Comparison of ENCODE assay signal across 7 cellular contexts in the genomic region with DNA sequence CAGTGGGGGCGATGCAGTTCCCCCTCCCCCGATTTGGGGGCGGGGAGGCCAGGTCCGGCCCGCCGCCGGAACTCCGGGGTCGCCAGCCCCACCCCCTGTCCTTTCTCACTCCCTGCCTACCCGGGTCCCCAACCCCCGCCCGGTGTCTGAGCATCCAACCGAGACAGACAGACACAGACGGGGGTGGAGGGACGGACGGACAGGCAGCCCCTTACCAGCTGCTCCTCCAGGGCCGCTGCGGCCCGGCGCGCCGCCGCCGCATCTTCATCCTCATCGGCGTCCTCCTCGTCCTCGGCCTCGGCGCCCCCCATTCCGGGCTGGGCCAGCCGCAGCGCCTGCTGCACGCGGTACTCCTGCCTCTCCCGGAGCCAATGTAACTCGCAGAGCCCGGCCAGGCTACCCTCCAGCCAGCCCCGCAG. TPM values are rescaled to one million over a fixed set of nuclear protein-coding genes. Genes with fewer than 3 reads are reported as not detected.
A peak's percentile ranks its signal among the peaks of the same experiment; 100 is the strongest.
DNase-seq lines count a peak whose midpoint lies in the region; ATAC-seq and TF ChIP-seq lines count a peak whose summit lies in the region.
"Had no signal": no experiment of that assay in that cellular context is flagged by ENCODE, and none has a peak within 500 bp of the region (broad histone marks: within the 10 kb centered on the region; RNA-seq: fewer than 3 reads in every experiment).

No MANE protein-coding gene starts in this region.

- no peak for TF ChIP-seq POLR2A in prostate gland (IDR thresholded peaks at IDR 0.05)

- peaks cover 34% of the 10 kb centered on the region for H3K4me1 Mint-ChIP-seq in dendritic cell treated with granulocyte-macrophage colony-stimulating factor and Interleukin-4, amounts not matched to agents 40 ng/mL and 50 ng/mL, for 4 days (ENCODE audit: low read depth)

- CTCF ChIA-PET in SK-N-SH (lab: Yijun Ruan, JAX), result interaction anchor here (1.0 to 9.5 kb wide), 8 partner anchors 8 to 124 kb away, joined by 3 to 471 read pairs (median 22); a partner anchor contains a TSS

- peak overlapping the region; percentile 67 for H3K4me3 Mint-ChIP-seq in dendritic cell treated with granulocyte-macrophage colony-stimulating factor and Interleukin-4, amounts not matched to agents 40 ng/mL and 50 ng/mL, for 4 days

- H3K27ac ChIP-seq in SK-N-SH (ENCODE audit: low read depth in 2 of 2, low read length in 1 of 2) (peak overlapping the region; percentile 18 to 80; a peak in 3 of 4 replicates), prostate gland (peak overlapping the region; percentile 65 to 72)
- H3K27ac ChIP-seq: epithelial cell of prostate had no signal

- peak overlapping the region; percentile 56; the same call in 1 of the 2 replicates for H3K9ac ChIP-seq in SK-N-SH

- no peaks in the 10 kb centered on the region; the same call in 1 of the 2 replicates for H3K79me2 ChIP-seq in SK-N-SH (ENCODE audit: insufficient read depth)

- no peaks in the 10 kb centered on the region for H3K9me3 Mint-ChIP-seq in dendritic cell treated with granulocyte-macrophage colony-stimulating factor and Interleukin-4, amounts not matched to agents 40 ng/mL and 50 ng/mL, for 4 days

- no peak for TF ChIP-seq RAD21 in SK-N-SH (IDR thresholded peaks at IDR 0.05; ENCODE audit: low read length)

- H3K27me3 ChIP-seq in SK-N-SH (ENCODE audit: insufficient read depth) (no peaks in the 10 kb centered on the region), prostate gland (replicated peaks; ENCODE audit: insufficient read depth) (no peaks in the 10 kb centered on the region)

- H3K36me3 Mint-ChIP-seq in dendritic cell treated with granulocyte-macrophage colony-stimulating factor and Interleukin-4, amounts not matched to agents 40 ng/mL and 50 ng/mL, for 4 days (ENCODE audit: low read depth), result no peaks in the 10 kb centered on the region

- no CpG with 5 or more reads among the region's 39 CpGs for WGBS in SK-N-SH (ENCODE audit: low lambda C conversion rate)
- under 1% methylated on average over 37 of the region's 39 CpGs for WGBS in prostate gland

- no peaks in the 10 kb centered on the region for H3K9me3 ChIP-seq in SK-N-SH
- H3K9me3 ChIP-seq in prostate gland, result no peaks in the 10 kb centered on the region

- H3K36me3 ChIP-seq in SK-N-SH (replicated peaks in 1 of 2; ENCODE audit: control insufficient read depth in 1 of 2, insufficient read depth in 2 of 2, low read length in 1 of 2), result peaks cover 0 to 3% of the 10 kb centered on the region in 2 experiments
- H3K36me3 ChIP-seq in prostate gland, result no peaks in the 10 kb centered on the region

- peaks cover 58% of the 10 kb centered on the region for H3K27me3 Mint-ChIP-seq in dendritic cell treated with granulocyte-macrophage colony-stimulating factor and Interleukin-4, amounts not matched to agents 40 ng/mL and 50 ng/mL, for 4 days

- intact Hi-C loops in dendritic cell treated with granulocyte-macrophage colony-stimulating factor and Interleukin-4, amounts not matched to agents 40 ng/mL and 50 ng/mL, for 4 days (cut with micrococcal nuclease), result loop anchor here (1.0 to 5.0 kb wide), 2 partner anchors 26 to 133 kb away; no protein-coding TSS in a partner anchor
- intact Hi-C loops in prostate gland (cut with DNase I), result no loop called here

- no peak for ATAC-seq in SK-N-SH treated with all-trans-retinoic acid at 6 μM for 48 hours
- ATAC-seq in HG03280 (IDR thresholded peaks at IDR 0.05; ENCODE audit: unreplicated experiment), result no peak
- ATAC-seq in GM21423 (IDR thresholded peaks at IDR 0.05; ENCODE audit: unreplicated experiment), result no peak

- peaks cover 0 to 18% of the 10 kb centered on the region in 2 experiments; a peak in 1 of 4 replicates for H3K4me1 ChIP-seq in SK-N-SH (ENCODE audit: control insufficient read depth in 1 of 2, insufficient read depth in 2 of 2, low read depth in 1 of 2, low read length in 1 of 2)
- peaks cover 4% of the 10 kb centered on the region for H3K4me1 ChIP-seq in prostate gland (replicated peaks)

- peaks cover 5% of the 10 kb centered on the region; the same call in 1 of the 2 replicates for H4K20me1 ChIP-seq in SK-N-SH (ENCODE audit: insufficient read depth)

- DNase-seq in SK-N-SH, result peak; percentile 74
- no peak for DNase-seq in prostate gland (ENCODE audit: low spot score)

- H3K9me2 ChIP-seq in SK-N-SH, result no peaks in the 10 kb centered on the region

- no peak for TF ChIP-seq CTCF in SK-N-SH (IDR thresholded peaks at IDR 0.05)
- TF ChIP-seq CTCF in prostate gland (IDR thresholded peaks at IDR 0.05), result no peak

- peak overlapping the region; percentile 69 to 88 for H3K4me3 ChIP-seq in SK-N-SH (ENCODE audit: low read depth in 2 of 2, low read length in 1 of 2)
- peak overlapping the region; percentile 48 to 59 for H3K4me3 ChIP-seq in prostate gland

- peak overlapping the region; percentile 90 for H3K4me2 ChIP-seq in SK-N-SH

- peaks cover 17% of the 10 kb centered on the region for H3F3A ChIP-seq in SK-N-SH (replicated peaks; ENCODE audit: insufficient read depth)

- TF ChIP-seq EP300 in SK-N-SH (IDR thresholded peaks at IDR 0.05; ENCODE audit: borderline replicate concordance in 1 of 2, low read depth in 1 of 2, low read length in 1 of 2), result no peak

- H3K27ac Mint-ChIP-seq in dendritic cell treated with granulocyte-macrophage colony-stimulating factor and Interleukin-4, amounts not matched to agents 40 ng/mL and 50 ng/mL, for 4 days, result peak overlapping the region; percentile 46

- POLR2A ChIA-PET in SK-N-SH (lab: Yijun Ruan, JAX), result interaction anchor here (0.9 to 4.0 kb wide), 5 partner anchors 25 to 46 kb away, joined by 4 to 31 read pairs (median 12); a partner anchor contains a TSS

- peak overlapping the region; percentile 60 for H2AFZ ChIP-seq in SK-N-SH (ENCODE audit: low read depth)

TF ChIP-seq in SK-N-SH, 30 proteins besides CTCF, POLR2A, EP300 and RAD21 (continues in another document):
- TF ChIP-seq RCOR1 (IDR thresholded peaks at IDR 0.05; ENCODE audit: low read length) (no peak), ELF1 (IDR thresholded peaks at IDR 0.05) (no peak), TAF1 (IDR thresholded peaks at IDR 0.05; ENCODE audit: borderline replicate concordance, low read depth, low read length) (no peak), RXRA (IDR thresholded peaks at IDR 0.05; ENCODE audit: borderline replicate concordance, low read depth) (no peak), FOXM1 (IDR thresholded peaks at IDR 0.05; ENCODE audit: low read depth) (no peak)
- TF ChIP-seq, protein P1, sequence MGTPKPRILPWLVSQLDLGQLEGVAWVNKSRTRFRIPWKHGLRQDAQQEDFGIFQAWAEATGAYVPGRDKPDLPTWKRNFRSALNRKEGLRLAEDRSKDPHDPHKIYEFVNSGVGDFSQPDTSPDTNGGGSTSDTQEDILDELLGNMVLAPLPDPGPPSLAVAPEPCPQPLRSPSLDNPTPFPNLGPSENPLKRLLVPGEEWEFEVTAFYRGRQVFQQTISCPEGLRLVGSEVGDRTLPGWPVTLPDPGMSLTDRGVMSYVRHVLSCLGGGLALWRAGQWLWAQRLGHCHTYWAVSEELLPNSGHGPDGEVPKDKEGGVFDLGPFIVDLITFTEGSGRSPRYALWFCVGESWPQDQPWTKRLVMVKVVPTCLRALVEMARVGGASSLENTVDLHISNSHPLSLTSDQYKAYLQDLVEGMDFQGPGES (IDR thresholded peaks at IDR 0.05; ENCODE audit: low read depth, low read length), result no peak

TF ChIP-seq in SK-N-SH treated with all-trans-retinoic acid at 6 μM for 48 hours, 23 proteins besides CTCF, POLR2A, EP300 and RAD21:
- TF ChIP-seq ZC3H10 (CRISPR knock-in tag; IDR thresholded peaks at IDR 0.05) (no peak), ZFP30 (CRISPR knock-in tag; IDR thresholded peaks at IDR 0.05) (no peak), SNAI2 (CRISPR knock-in tag; IDR thresholded peaks at IDR 0.05) (no peak), TOX (CRISPR knock-in tag; IDR thresholded peaks at IDR 0.05; ENCODE audit: borderline replicate concordance) (no peak)
- TF ChIP-seq, protein P2, sequence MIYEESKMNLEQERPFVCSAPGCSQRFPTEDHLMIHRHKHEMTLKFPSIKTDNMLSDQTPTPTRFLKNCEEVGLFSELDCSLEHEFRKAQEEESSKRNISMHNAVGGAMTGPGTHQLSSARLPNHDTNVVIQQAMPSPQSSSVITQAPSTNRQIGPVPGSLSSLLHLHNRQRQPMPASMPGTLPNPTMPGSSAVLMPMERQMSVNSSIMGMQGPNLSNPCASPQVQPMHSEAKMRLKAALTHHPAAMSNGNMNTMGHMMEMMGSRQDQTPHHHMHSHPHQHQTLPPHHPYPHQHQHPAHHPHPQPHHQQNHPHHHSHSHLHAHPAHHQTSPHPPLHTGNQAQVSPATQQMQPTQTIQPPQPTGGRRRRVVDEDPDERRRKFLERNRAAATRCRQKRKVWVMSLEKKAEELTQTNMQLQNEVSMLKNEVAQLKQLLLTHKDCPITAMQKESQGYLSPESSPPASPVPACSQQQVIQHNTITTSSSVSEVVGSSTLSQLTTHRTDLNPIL (CRISPR knock-in tag; IDR thresholded peaks at IDR 0.05; ENCODE audit: low read depth), result no peak

RNA-seq across cellular contexts. Expression of a gene that starts 0.4 kb away (rescaled TPM):
- 9.5 and 10.6 TPM in 2 replicates for polyA plus RNA-seq in SK-N-SH (2012; rRNA removed)
- polyA plus RNA-seq in SK-N-SH (2012; cell fraction: cytosol; rRNA removed), result 6.9 and 8.6 TPM in 2 replicates
- polyA plus RNA-seq in SK-N-SH (2012; cell fraction: nucleus; rRNA removed), result 7.0 and 8.3 TPM in 2 replicates
- 10 to 100 TPM in 1 of 2 donors, 1 to 10 TPM in 1; 8.6 to 28.1 TPM for total RNA-seq in prostate gland

RNA-seq across cellular contexts. Expression of a gene that starts 24.6 kb away (rescaled TPM):
- polyA plus RNA-seq in SK-N-SH (2012; rRNA removed), result not detected in 2 replicates
- polyA plus RNA-seq in SK-N-SH (2012; cell fraction: cytosol; rRNA removed), result not detected in 2 replicates
- not detected in 2 replicates for polyA plus RNA-seq in SK-N-SH (2012; cell fraction: nucleus; rRNA removed)
- total RNA-seq in prostate gland, result not detected

RNA-seq across cellular contexts. Expression of a gene that starts 35.7 kb away (rescaled TPM):
- 2.5 and 3.3 TPM in 2 replicates for polyA plus RNA-seq in SK-N-SH (2012; rRNA removed)
- polyA plus RNA-seq in SK-N-SH (2012; cell fraction: cytosol; rRNA removed), result 1.0 and 1.6 TPM in 2 replicates
- 9.5 and 11.9 TPM in 2 replicates for polyA plus RNA-seq in SK-N-SH (2012; cell fraction: nucleus; rRNA removed)
- total RNA-seq in prostate gland, result 1 to 10 TPM in 1 of 2 donors, not detected in 1; 2.2 TPM

RNA-seq across cellular contexts. Expression of a gene that starts 56.3 kb away (rescaled TPM):
- 14.1 and 21.4 TPM in 2 replicates for polyA plus RNA-seq in SK-N-SH (2012; rRNA removed)
- 12.2 and 20.2 TPM in 2 replicates for polyA plus RNA-seq in SK-N-SH (2012; cell fraction: cytosol; rRNA removed)
- 47.3 and 60.3 TPM in 2 replicates for polyA plus RNA-seq in SK-N-SH (2012; cell fraction: nucleus; rRNA removed)
- 10 to 100 TPM; 38.9 to 41.8 TPM for total RNA-seq in prostate gland

RNA-seq across cellular contexts. Expression of a gene that starts 59.5 kb away (rescaled TPM):
- 445 and 495 TPM in 2 replicates for polyA plus RNA-seq in SK-N-SH (2012; rRNA removed)
- 552 and 634 TPM in 2 replicates for polyA plus RNA-seq in SK-N-SH (2012; cell fraction: cytosol; rRNA removed)
- polyA plus RNA-seq in SK-N-SH (2012; cell fraction: nucleus; rRNA removed), result 207 and 230 TPM in 2 replicates
- 100 to 1,000 TPM; 166 to 171 TPM for total RNA-seq in prostate gland
